Comparison of ENCODE assay signal across 12 cellular contexts in genomic region chr2:133495226-133495625, GRCh38.
"Had no signal": no experiment of that assay in that cellular context is flagged by ENCODE, and none has a peak within 500 bp of the region (broad histone marks: within the 10 kb centered on the region; RNA-seq: fewer than 3 reads in every experiment).

No MANE protein-coding gene starts in this region.

- H3K9me3 ChIP-seq: tibial nerve had no signal

- DNase-seq: activated CD4-positive, alpha-beta T cell treated with anti-CD3 and anti-CD28 coated beads, Interleukin-2, amount 50 U/mL, for 1 hour; activated effector memory CD4-positive, alpha-beta T cell treated with Interleukin-2 at 50 U/mL for 16 hours; activated T-cell treated with anti-CD3 and anti-CD28 coated beads, Interleukin-2, amount 50 U/mL, for 1 hour; amniotic stem cell; brain microvascular endothelial cell; islet precursor cell; mammary epithelial cell; nephron progenitor cell had no signal

- H3K9me3 Mint-ChIP-seq: activated naive CD4-positive, alpha-beta T cell treated with anti-CD3 and anti-CD28 coated beads, Interleukin-2, amount 50 U/mL, for 24 hours; nephron progenitor cell had no signal

- H3K36me3 ChIP-seq: brain microvascular endothelial cell, tibial nerve had no signal

- H3K4me3 ChIP-seq: smooth muscle cell, tibial nerve had no signal

- H3K27me3 ChIP-seq: brain microvascular endothelial cell, tibial nerve had no signal

- H3K27me3 Mint-ChIP-seq: activated naive CD4-positive, alpha-beta T cell treated with anti-CD3 and anti-CD28 coated beads, Interleukin-2, amount 50 U/mL, for 24 hours had no signal

- H3K27ac ChIP-seq: brain microvascular endothelial cell, tibial nerve had no signal

- H3K36me3 Mint-ChIP-seq: activated naive CD4-positive, alpha-beta T cell treated with anti-CD3 and anti-CD28 coated beads, Interleukin-2, amount 50 U/mL, for 24 hours had no signal

- H3K4me1 Mint-ChIP-seq: activated naive CD4-positive, alpha-beta T cell treated with anti-CD3 and anti-CD28 coated beads, Interleukin-2, amount 50 U/mL, for 24 hours had no signal

- H3K4me3 Mint-ChIP-seq: activated naive CD4-positive, alpha-beta T cell treated with anti-CD3 and anti-CD28 coated beads, Interleukin-2, amount 50 U/mL, for 24 hours; nephron progenitor cell had no signal

- H3K27ac Mint-ChIP-seq: activated naive CD4-positive, alpha-beta T cell treated with anti-CD3 and anti-CD28 coated beads, Interleukin-2, amount 50 U/mL, for 24 hours; nephron progenitor cell had no signal

- ATAC-seq: esophagus mucosa had no signal
